ENCODE assay signal across 8 cellular contexts in the genomic region with DNA sequence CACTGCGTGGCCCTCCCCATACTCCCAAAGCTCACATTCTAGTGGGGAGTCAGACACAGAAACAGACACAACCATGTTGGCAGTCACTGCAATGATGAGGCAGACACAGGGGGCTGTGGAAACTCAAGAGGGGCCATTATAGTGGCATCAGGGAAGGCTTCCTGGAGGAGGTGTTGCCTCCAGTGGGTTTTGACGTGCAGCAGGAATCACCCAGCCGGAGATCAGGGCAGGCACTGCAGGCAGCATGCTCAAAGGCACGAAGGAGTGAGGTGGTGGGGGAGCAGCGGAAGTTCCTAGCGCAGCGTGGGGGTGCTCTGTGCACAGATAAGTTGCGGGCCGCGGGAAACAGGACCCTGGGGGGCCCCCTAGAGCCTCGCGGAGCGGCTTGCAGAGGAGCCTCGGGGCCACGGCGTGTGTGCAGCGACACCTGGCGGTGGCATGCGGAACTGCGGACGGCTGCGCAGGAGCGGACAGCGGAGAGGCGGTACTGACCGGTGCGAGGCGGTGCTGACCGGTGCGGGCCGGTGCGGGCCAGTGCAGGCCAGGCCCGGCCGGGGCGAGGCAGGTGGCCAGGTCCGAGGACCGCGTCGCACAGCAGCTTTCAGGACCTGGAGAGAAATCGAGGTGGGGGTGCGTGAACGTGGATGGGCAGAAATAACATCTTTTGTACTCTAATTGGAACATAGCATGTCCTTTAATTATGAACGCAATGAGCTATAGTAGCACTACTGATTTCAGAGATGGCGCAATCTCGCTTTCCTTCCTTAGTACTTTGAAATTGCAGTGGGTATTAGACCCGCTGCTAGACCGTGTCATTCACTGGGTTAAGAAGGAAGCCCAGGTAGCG.
DNase-seq lines count a peak whose midpoint lies in the region; ATAC-seq and TF ChIP-seq lines count a peak whose summit lies in the region.

No MANE protein-coding gene starts in this region.

- no peaks in the 10 kb centered on the region for H3K36me3 ChIP-seq in HCT116 (ENCODE audit: control insufficient read depth in 1 of 2, insufficient read depth in 2 of 2, low read length in 2 of 2)

- no peaks in the 10 kb centered on the region for H3K9me3 ChIP-seq in HCT116 (ENCODE audit: control insufficient read depth in 1 of 2, insufficient read depth in 1 of 2, low read depth in 1 of 2, low read length in 2 of 2)

- peak overlapping the region in 1 of 2 donors; percentile 15 for H3K27ac Mint-ChIP-seq in effector memory CD8-positive, alpha-beta T cell
- H3K27ac Mint-ChIP-seq in mesothelial cell of epicardium, result no peak overlapping the region

- H3K27me3 ChIP-seq in HCT116 (ENCODE audit: insufficient read depth, low read length), result no peaks in the 10 kb centered on the region

- ATAC-seq in HCT116, result peak; percentile 74
- ATAC-seq in effector memory CD8-positive, alpha-beta T cell (replicated peaks), result peak; percentile 75
- no peak for ATAC-seq in GM19023 (IDR thresholded peaks at IDR 0.05; ENCODE audit: unreplicated experiment)

- H3K36me3 Mint-ChIP-seq in effector memory CD8-positive, alpha-beta T cell (ENCODE audit: insufficient read depth), result peaks cover 11% of the 10 kb centered on the region
- H3K36me3 Mint-ChIP-seq in mesothelial cell of epicardium, result no peaks in the 10 kb centered on the region

- peak overlapping the region; percentile 26 to 32 for H3K4me3 ChIP-seq in HCT116 (replicated peaks in 1 of 2; ENCODE audit: low read depth in 1 of 2, low read length in 2 of 2)

- CTCF ChIA-PET in HCT116 (lab: Charles Lee), result interaction anchor here (0.9 to 12.3 kb wide), 6 partner anchors 153 to 558 kb away, joined by 3 to 297 read pairs (median 25); partner anchors contain the start of gene WNT7A

- no peaks in the 10 kb centered on the region for H3K9me3 Mint-ChIP-seq in effector memory CD8-positive, alpha-beta T cell
- no peaks in the 10 kb centered on the region for H3K9me3 Mint-ChIP-seq in mesothelial cell of epicardium

- peak overlapping the region; percentile 77 for H2AFZ ChIP-seq in HCT116 (ENCODE audit: low read depth, low read length, poor library complexity, severe bottlenecking)

- peaks cover 27 to 56% of the 10 kb centered on the region in 2 donors for H3K4me1 Mint-ChIP-seq in effector memory CD8-positive, alpha-beta T cell (ENCODE audit: low read depth in 2 of 2)
- peaks cover 3% of the 10 kb centered on the region for H3K4me1 Mint-ChIP-seq in mesothelial cell of epicardium

- H3K4me1 ChIP-seq in HCT116 (ENCODE audit: control insufficient read depth in 1 of 2, insufficient read depth in 2 of 2, low read length in 2 of 2), result peaks cover 9 to 57% of the 10 kb centered on the region in 2 experiments; a peak in 3 of 4 replicates

- intact Hi-C loops in HCT116 (cut with micrococcal nuclease), result loop anchor here (10.0 kb wide), 1 partner anchor 474 kb away; the partner anchor contains the start of genes CHCHD4 and TMEM43

- H3K9ac ChIP-seq in HCT116 (ENCODE audit: low read length), result 0 out of 2 replicates have a peak overlapping the region, but pooled peaks have one; percentile 11

- TF ChIP-seq RAD21 in HCT116 (IDR thresholded peaks at IDR 0.05; ENCODE audit: low read depth), result no peak

- peak in 2 of 3 experiments; percentile 98 to 99; a peak in 4 of 6 replicates for TF ChIP-seq CTCF in HCT116 (IDR thresholded peaks at IDR 0.05 in 2 of 3, conservative IDR thresholded peaks at IDR 0.05 in 1 of 3; ENCODE audit: borderline replicate concordance in 1 of 3, insufficient read depth in 1 of 3, low read depth in 2 of 3, low read length in 2 of 3)
- TF ChIP-seq CTCF in mesothelial cell of epicardium (IDR thresholded peaks at IDR 0.05; ENCODE audit: unreplicated experiment), result peak; percentile 100

- H3K9me2 ChIP-seq in HCT116 (ENCODE audit: insufficient read depth), result no peaks in the 10 kb centered on the region

- BruUV-seq in HCT116 (replicated peaks; lab: Mats Ljungman, UMichigan), result no TSS peak

- H3K27me3 Mint-ChIP-seq in effector memory CD8-positive, alpha-beta T cell, result peaks cover 19 to 32% of the 10 kb centered on the region in 2 donors
- peaks cover 49% of the 10 kb centered on the region for H3K27me3 Mint-ChIP-seq in mesothelial cell of epicardium (ENCODE audit: low read depth)

- peak; percentile 96 for DNase-seq in ELF-1 (ENCODE audit: low read depth, low spot score)
- DNase-seq in HCT116 (ENCODE audit: low read depth, low spot score), result peak; percentile 59
- peak; percentile 49 for DNase-seq in NK-92 treated with Interleukin-12 subunit alpha and Interleukin-12 subunit beta, amount 100 ng/mL, for 24 hours (lab: John Stamatoyannopoulos, UW)
- DNase-seq in activated CD8-positive, alpha-beta memory T cell treated with anti-CD3 and anti-CD28 coated beads for 48 hours (ENCODE audit: low read depth in 2 of 3, low spot score in 2 of 3), result peak; percentile 58 to 81 (median 79)
- DNase-seq in effector memory CD8-positive, alpha-beta T cell, result peak; percentile 81 to 82 (median 81)
- peak; percentile 73 to 93 for DNase-seq in mesothelial cell of epicardium (ENCODE audit: low spot score in 2 of 2, unreplicated experiment in 2 of 2)
- peak; percentile 63 to 78 for DNase-seq in stimulated activated CD8-positive, alpha-beta memory T cell treated with anti-CD3 and anti-CD28 coated beads, Interleukin-2, amount 100 ng/mL, for 48 hours (ENCODE audit: low read depth in 2 of 2)

- peak overlapping the region in 1 of 2 donors; percentile 5 for H3K4me3 Mint-ChIP-seq in effector memory CD8-positive, alpha-beta T cell
- peak overlapping the region; percentile 22 for H3K4me3 Mint-ChIP-seq in mesothelial cell of epicardium

- no peak overlapping the region for H3K27ac ChIP-seq in HCT116 (ENCODE audit: low read depth, low read length)

- POLR2A ChIA-PET in HCT116 (lab: Charles Lee), result no interaction called here

- no peak for TF ChIP-seq POLR2A in HCT116 (IDR thresholded peaks at IDR 0.05; ENCODE audit: borderline replicate concordance, extremely low read depth, insufficient read depth, insufficient read length)

- H3K4me2 ChIP-seq in HCT116 (ENCODE audit: low read length), result peak overlapping the region; percentile 70

- RAD21 ChIA-PET in HCT116 (lab: Charles Lee; ENCODE audit: low non-redundant PET in 1 of 2, low total read pairs in 2 of 2, uncharacterized antibody in 2 of 2, unreplicated experiment in 2 of 2), result interaction anchor here in 1 of 2 experiments (0.8 kb wide), 1 partner anchor 558 kb away, joined by 4 read pairs; no protein-coding TSS in a partner anchor

- H4K20me1 ChIP-seq in HCT116 (ENCODE audit: insufficient read depth), result no peaks in the 10 kb centered on the region

- no peaks in the 10 kb centered on the region for H3K79me2 ChIP-seq in HCT116 (ENCODE audit: insufficient read depth, low read length)

TF ChIP-seq in HCT116, 20 proteins besides CTCF, POLR2A, EP300 and RAD21:
- TF ChIP-seq TCF7L2 (IDR thresholded peaks at IDR 0.05; ENCODE audit: borderline replicate concordance, extremely low read depth, insufficient read depth, insufficient read length), result peak; percentile 28
- no peak for TF ChIP-seq EGR1 (IDR thresholded peaks at IDR 0.05; ENCODE audit: low read depth)
TF ChIP-seq in HCT116: peak in this region for 1.
